In genomic region chr5:51381801-51382507, GRCh38 we compare ENCODE assay signal across 11 cellular contexts. TPM values are rescaled to one million over a fixed set of nuclear protein-coding genes. Genes with fewer than 3 reads are reported as not detected.
DNase-seq lines count a peak whose midpoint lies in the region; ATAC-seq and TF ChIP-seq lines count a peak whose summit lies in the region.
"Had no signal": no experiment of that assay in that cellular context is flagged by ENCODE, and none has a peak within 500 bp of the region (broad histone marks: within the 10 kb centered on the region; RNA-seq: fewer than 3 reads in every experiment).

No MANE protein-coding gene starts in this region.

- H3K4me1 Mint-ChIP-seq in endothelial cell (ENCODE audit: unreplicated experiment) (peaks cover 67% of the 10 kb centered on the region), osteocyte (ENCODE audit: unreplicated experiment) (peaks cover 32% of the 10 kb centered on the region)

- peak; percentile 18 for DNase-seq in NCI-H2227 (lab: John Stamatoyannopoulos, UW; ENCODE audit: unreplicated experiment)
- peak; percentile 26 for DNase-seq in endothelial cell (ENCODE audit: low spot score)
- no peak for DNase-seq in osteocyte (ENCODE audit: extremely low spot score, unreplicated experiment)
- no peak for DNase-seq in GM20000 (ENCODE audit: low spot score)
- DNase-seq in hippocampal formation (lab: John Stamatoyannopoulos, UW): no peak
- DNase-seq in kidney tubule cell (ENCODE audit: low spot score): no peak
- DNase-seq: left cardiac atrium, NCI-H1048 had no signal

- no peak for ATAC-seq in esophagus mucosa

- H3K27me3 Mint-ChIP-seq in endothelial cell (ENCODE audit: unreplicated experiment): peaks cover 23% of the 10 kb centered on the region
- H3K27me3 Mint-ChIP-seq in osteocyte (ENCODE audit: unreplicated experiment): peaks cover 98% of the 10 kb centered on the region

- TF ChIP-seq CTCF in endothelial cell (IDR thresholded peaks at IDR 0.05; ENCODE audit: unreplicated experiment) (no peak), osteocyte (IDR thresholded peaks at IDR 0.05) (no peak), GM20000 (IDR thresholded peaks at IDR 0.05; ENCODE audit: extremely low read depth, missing control alignments) (no peak)

- H3K36me3 Mint-ChIP-seq in endothelial cell (ENCODE audit: low read depth, unreplicated experiment) (no peaks in the 10 kb centered on the region), osteocyte (ENCODE audit: unreplicated experiment) (peaks cover 2% of the 10 kb centered on the region)

- H3K4me3 Mint-ChIP-seq in endothelial cell (ENCODE audit: unreplicated experiment) (peak overlapping the region; percentile 92), osteocyte (ENCODE audit: unreplicated experiment) (peak overlapping the region; percentile 79)
- H3K4me3 Mint-ChIP-seq: dendritic cell treated with granulocyte-macrophage colony-stimulating factor and Interleukin-4, amounts not matched to agents 40 ng/mL and 50 ng/mL, for 4 days had no signal

- peak overlapping the region; percentile 16; the same call in 1 of the 2 replicates for H3K4me3 ChIP-seq in GM08714 (ENCODE audit: low read length)

- no peaks in the 10 kb centered on the region for H3K9me3 Mint-ChIP-seq in endothelial cell (ENCODE audit: unreplicated experiment)
- no peaks in the 10 kb centered on the region for H3K9me3 Mint-ChIP-seq in osteocyte (ENCODE audit: unreplicated experiment)

- H3K27ac Mint-ChIP-seq in endothelial cell (ENCODE audit: unreplicated experiment) (peak overlapping the region; percentile 72), osteocyte (ENCODE audit: unreplicated experiment) (no peak overlapping the region)
- H3K27ac Mint-ChIP-seq: dendritic cell treated with granulocyte-macrophage colony-stimulating factor and Interleukin-4, amounts not matched to agents 40 ng/mL and 50 ng/mL, for 4 days had no signal

RNA-seq across cellular contexts. Expression of gene ISL1, which starts 1.3 kb away (rescaled TPM):
- total RNA-seq in endothelial cell (ENCODE audit: unreplicated experiment) (0.67 TPM), osteocyte (not detected in 2 replicates), esophagus mucosa (not detected)
- total RNA-seq: left cardiac atrium had no signal

Comparison
In these comparisons a context has a peak if more than half of its experiments do, and no peak if none do; other contexts are left out.
1. DNase-seq: peak in NCI-H2227 (single experiment) and endothelial cell (single experiment); none in osteocyte (single experiment), GM20000 (single experiment), hippocampal formation (0 of 2) and kidney tubule cell (single experiment).